In the genomic region with DNA sequence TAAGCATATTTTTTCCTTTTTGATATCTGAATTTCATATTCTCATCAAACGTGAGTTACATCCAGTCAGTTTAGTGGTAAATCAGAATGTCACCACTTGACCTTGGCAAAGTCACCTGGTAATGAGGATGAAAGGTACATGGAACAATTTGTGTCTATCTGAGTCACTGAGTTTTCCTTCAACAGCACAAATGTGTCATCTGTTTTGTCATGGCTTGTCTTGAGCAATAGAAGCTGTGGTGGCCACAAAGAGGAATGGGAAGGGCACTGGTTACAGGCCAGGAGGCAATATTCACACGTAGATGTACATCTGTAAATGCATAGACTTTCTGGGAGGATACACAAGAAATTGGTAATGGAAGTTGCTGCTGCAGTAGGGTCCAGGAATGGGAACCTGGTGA, we compare ENCODE assay signal across 1 cellular context.
TF ChIP-seq lines count a peak whose summit lies in the region.

No MANE protein-coding gene starts in this region.

TF ChIP-seq in WTC11, 78 proteins besides CTCF, POLR2A, EP300 and RAD21 (continued from another document):
- TF ChIP-seq, protein P1, sequence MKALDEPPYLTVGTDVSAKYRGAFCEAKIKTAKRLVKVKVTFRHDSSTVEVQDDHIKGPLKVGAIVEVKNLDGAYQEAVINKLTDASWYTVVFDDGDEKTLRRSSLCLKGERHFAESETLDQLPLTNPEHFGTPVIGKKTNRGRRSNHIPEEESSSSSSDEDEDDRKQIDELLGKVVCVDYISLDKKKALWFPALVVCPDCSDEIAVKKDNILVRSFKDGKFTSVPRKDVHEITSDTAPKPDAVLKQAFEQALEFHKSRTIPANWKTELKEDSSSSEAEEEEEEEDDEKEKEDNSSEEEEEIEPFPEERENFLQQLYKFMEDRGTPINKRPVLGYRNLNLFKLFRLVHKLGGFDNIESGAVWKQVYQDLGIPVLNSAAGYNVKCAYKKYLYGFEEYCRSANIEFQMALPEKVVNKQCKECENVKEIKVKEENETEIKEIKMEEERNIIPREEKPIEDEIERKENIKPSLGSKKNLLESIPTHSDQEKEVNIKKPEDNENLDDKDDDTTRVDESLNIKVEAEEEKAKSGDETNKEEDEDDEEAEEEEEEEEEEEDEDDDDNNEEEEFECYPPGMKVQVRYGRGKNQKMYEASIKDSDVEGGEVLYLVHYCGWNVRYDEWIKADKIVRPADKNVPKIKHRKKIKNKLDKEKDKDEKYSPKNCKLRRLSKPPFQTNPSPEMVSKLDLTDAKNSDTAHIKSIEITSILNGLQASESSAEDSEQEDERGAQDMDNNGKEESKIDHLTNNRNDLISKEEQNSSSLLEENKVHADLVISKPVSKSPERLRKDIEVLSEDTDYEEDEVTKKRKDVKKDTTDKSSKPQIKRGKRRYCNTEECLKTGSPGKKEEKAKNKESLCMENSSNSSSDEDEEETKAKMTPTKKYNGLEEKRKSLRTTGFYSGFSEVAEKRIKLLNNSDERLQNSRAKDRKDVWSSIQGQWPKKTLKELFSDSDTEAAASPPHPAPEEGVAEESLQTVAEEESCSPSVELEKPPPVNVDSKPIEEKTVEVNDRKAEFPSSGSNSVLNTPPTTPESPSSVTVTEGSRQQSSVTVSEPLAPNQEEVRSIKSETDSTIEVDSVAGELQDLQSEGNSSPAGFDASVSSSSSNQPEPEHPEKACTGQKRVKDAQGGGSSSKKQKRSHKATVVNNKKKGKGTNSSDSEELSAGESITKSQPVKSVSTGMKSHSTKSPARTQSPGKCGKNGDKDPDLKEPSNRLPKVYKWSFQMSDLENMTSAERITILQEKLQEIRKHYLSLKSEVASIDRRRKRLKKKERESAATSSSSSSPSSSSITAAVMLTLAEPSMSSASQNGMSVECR (CRISPR knock-in tag; IDR thresholded peaks at IDR 0.05; ENCODE audit: borderline replicate concordance): no peak
- TF ChIP-seq, protein P2, sequence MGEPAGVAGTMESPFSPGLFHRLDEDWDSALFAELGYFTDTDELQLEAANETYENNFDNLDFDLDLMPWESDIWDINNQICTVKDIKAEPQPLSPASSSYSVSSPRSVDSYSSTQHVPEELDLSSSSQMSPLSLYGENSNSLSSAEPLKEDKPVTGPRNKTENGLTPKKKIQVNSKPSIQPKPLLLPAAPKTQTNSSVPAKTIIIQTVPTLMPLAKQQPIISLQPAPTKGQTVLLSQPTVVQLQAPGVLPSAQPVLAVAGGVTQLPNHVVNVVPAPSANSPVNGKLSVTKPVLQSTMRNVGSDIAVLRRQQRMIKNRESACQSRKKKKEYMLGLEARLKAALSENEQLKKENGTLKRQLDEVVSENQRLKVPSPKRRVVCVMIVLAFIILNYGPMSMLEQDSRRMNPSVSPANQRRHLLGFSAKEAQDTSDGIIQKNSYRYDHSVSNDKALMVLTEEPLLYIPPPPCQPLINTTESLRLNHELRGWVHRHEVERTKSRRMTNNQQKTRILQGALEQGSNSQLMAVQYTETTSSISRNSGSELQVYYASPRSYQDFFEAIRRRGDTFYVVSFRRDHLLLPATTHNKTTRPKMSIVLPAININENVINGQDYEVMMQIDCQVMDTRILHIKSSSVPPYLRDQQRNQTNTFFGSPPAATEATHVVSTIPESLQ (CRISPR knock-in tag; IDR thresholded peaks at IDR 0.05): no peak
- no peak for TF ChIP-seq FOXJ3 (CRISPR knock-in tag; IDR thresholded peaks at IDR 0.05; ENCODE audit: borderline replicate concordance)
- TF ChIP-seq, protein P3, sequence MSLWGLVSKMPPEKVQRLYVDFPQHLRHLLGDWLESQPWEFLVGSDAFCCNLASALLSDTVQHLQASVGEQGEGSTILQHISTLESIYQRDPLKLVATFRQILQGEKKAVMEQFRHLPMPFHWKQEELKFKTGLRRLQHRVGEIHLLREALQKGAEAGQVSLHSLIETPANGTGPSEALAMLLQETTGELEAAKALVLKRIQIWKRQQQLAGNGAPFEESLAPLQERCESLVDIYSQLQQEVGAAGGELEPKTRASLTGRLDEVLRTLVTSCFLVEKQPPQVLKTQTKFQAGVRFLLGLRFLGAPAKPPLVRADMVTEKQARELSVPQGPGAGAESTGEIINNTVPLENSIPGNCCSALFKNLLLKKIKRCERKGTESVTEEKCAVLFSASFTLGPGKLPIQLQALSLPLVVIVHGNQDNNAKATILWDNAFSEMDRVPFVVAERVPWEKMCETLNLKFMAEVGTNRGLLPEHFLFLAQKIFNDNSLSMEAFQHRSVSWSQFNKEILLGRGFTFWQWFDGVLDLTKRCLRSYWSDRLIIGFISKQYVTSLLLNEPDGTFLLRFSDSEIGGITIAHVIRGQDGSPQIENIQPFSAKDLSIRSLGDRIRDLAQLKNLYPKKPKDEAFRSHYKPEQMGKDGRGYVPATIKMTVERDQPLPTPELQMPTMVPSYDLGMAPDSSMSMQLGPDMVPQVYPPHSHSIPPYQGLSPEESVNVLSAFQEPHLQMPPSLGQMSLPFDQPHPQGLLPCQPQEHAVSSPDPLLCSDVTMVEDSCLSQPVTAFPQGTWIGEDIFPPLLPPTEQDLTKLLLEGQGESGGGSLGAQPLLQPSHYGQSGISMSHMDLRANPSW (CRISPR knock-in tag; conservative IDR thresholded peaks at IDR 0.05; ENCODE audit: low read depth): no peak
- no peak for TF ChIP-seq TEAD4 (CRISPR knock-in tag; IDR thresholded peaks at IDR 0.05)
